In the genomic region with DNA sequence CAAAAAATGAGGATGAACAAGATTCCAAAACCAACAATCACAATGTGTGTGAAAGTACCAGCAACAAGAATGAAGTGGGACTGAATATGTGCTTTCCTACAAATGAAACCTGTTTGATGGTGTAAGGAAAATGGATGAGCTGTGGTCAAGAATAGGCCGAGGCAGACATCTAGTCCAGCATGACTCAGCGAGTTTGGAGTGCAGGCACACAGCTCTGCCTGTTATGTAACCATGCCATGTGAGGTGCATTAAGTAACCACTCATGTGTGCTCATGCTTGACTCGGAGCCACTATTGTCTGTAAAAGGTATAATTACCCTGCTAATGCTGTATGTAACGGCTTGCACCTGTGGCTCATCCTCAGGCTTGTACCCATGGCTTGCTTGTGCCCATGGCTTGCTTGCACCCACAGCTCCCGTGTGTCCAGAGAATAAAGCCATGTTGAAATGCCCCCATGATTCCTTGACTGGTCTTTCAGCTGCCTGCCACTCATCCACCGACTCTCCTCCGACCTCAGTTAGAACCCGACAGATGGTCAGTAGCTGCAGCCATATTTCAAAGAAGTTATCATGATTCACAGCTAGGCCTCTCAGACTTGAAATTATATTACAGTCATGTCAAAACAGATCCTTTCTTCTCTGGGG, we compare ENCODE assay signal across 8 cellular contexts.
DNase-seq lines count a peak whose midpoint lies in the region; ATAC-seq and TF ChIP-seq lines count a peak whose summit lies in the region.
"Had no signal": no experiment of that assay in that cellular context is flagged by ENCODE, and none has a peak within 500 bp of the region (broad histone marks: within the 10 kb centered on the region; RNA-seq: fewer than 3 reads in every experiment).

No MANE protein-coding gene starts in this region.

- H2BK15ac ChIP-seq in IMR-90 (ENCODE audit: low read depth, low read length): peak overlapping the region; percentile 1; the same call in 1 of the 3 replicates

- CTCF ChIA-PET in IMR-90 (lab: Yijun Ruan, JAX): no interaction called here

- ATAC-seq in IMR-90 (ENCODE audit: low read depth): 0 out of 2 replicates have a peak, but pooled peaks have one; percentile 22

- H3K4me2 ChIP-seq in IMR-90 (ENCODE audit: low read depth, low read length): no peak overlapping the region

- no peak overlapping the region for H3K4me3 ChIP-seq in IMR-90 (ENCODE audit: insufficient read depth, low read depth, low read length)
- no peak overlapping the region for H3K4me3 ChIP-seq in coronary artery
- H3K4me3 ChIP-seq: tibial nerve had no signal

- dilution Hi-C loops in IMR-90 (cut with HindIII; ENCODE audit: low sequenced_read_pairs, unreplicated experiment): no loop called here

- H3K79me1 ChIP-seq in IMR-90 (ENCODE audit: low read depth in 1 of 2, low read length in 2 of 2): no peaks in the 10 kb centered on the region

- H2BK5ac ChIP-seq in IMR-90 (ENCODE audit: low read depth, low read length, poor library complexity, severe bottlenecking): peak overlapping the region; percentile 18

- H3K56ac ChIP-seq in IMR-90 (ENCODE audit: extremely low read depth, insufficient read depth, low read length): no peak overlapping the region

- no peaks in the 10 kb centered on the region for H4K20me1 ChIP-seq in IMR-90 (ENCODE audit: insufficient read depth, low read length)

- H4K91ac ChIP-seq in IMR-90 (ENCODE audit: insufficient read depth, low read depth, low read length): no peak overlapping the region; the same call in 1 of the 2 replicates

- 0 out of 2 replicates have a peak overlapping the region, but pooled peaks have one; percentile 2 for H3K4ac ChIP-seq in IMR-90 (ENCODE audit: low read depth, low read length)

- H3K23ac ChIP-seq in IMR-90 (ENCODE audit: low read depth, low read length): no peak overlapping the region

- TF ChIP-seq RAD21 in IMR-90 (IDR thresholded peaks at IDR 0.05; ENCODE audit: low read length): no peak

- WGBS in IMR-90 (ENCODE audit: extremely low coverage in 2 of 2, insufficient read length in 1 of 2), 2 experiments: 97% methylated on average over 5 of the region's 8 CpGs; no CpG with 5 or more reads in 1 of the 2 experiments

- TF ChIP-seq POLR2A in IMR-90 (IDR thresholded peaks at IDR 0.05; ENCODE audit: low read depth, low read length): no peak

- H3K9me3 ChIP-seq in IMR-90 (ENCODE audit: control insufficient read depth, insufficient read depth, low read length): no peaks in the 10 kb centered on the region
- H3K9me3 ChIP-seq: tibial nerve had no signal

- no TSS peak for BruUV-seq in IMR-90 (replicated peaks; lab: Mats Ljungman, UMichigan)

- H2AFZ ChIP-seq in IMR-90 (replicated peaks; ENCODE audit: low read length, poor library complexity): no peak overlapping the region

- peak overlapping the region; percentile 49 for H3K18ac ChIP-seq in IMR-90 (ENCODE audit: low read depth, low read length)

- peak overlapping the region; percentile 6; the same call in 1 of the 2 replicates for H3K27ac ChIP-seq in IMR-90 (ENCODE audit: insufficient read depth, low read length)
- H3K27ac ChIP-seq in coronary artery: no peak overlapping the region
- H3K27ac ChIP-seq: tibial nerve had no signal

- peak; percentile 55 for DNase-seq in EH (ENCODE audit: low read depth)
- peak; percentile 85 for DNase-seq in IMR-90
- peak; percentile 48 for DNase-seq in astrocyte of the hippocampus (ENCODE audit: low read depth, low spot score)
- peak; percentile 24 for DNase-seq in myocyte (ENCODE audit: low read depth)
- no peak for DNase-seq in NCI-H1694 (lab: John Stamatoyannopoulos, UW)
- no peak for DNase-seq in coronary artery (ENCODE audit: low spot score)
- DNase-seq in activated CD4-positive, alpha-beta T cell treated with anti-CD3 and anti-CD28 coated beads for 48 hours: no peak

- peak overlapping the region in 1 of 2 experiments; percentile 36; a peak in 2 of 4 replicates for H4K8ac ChIP-seq in IMR-90 (ENCODE audit: low read depth in 2 of 2, low read length in 2 of 2)

- H4K5ac ChIP-seq in IMR-90 (ENCODE audit: low read depth, low read length): peak overlapping the region; percentile 38; the same call in 1 of the 2 replicates

- H3K14ac ChIP-seq in IMR-90 (replicated peaks; ENCODE audit: low read depth, low read length): peak overlapping the region; percentile 49; the same call in 1 of the 2 replicates

- peak overlapping the region; percentile 13; the same call in 1 of the 2 replicates for H2BK20ac ChIP-seq in IMR-90 (ENCODE audit: low read depth, low read length)

- TF ChIP-seq CTCF in IMR-90 (conservative IDR thresholded peaks at IDR 0.05; ENCODE audit: low read depth, low read length) (no peak), coronary artery (IDR thresholded peaks at IDR 0.05) (no peak)

- peaks cover 7% of the 10 kb centered on the region for H3K9me1 ChIP-seq in IMR-90 (ENCODE audit: insufficient read depth, low read length)

- in situ Hi-C loops in IMR-90 (cut with MboI; ENCODE audit: low sequenced_read_pairs): no loop called here

- H3K27me3 ChIP-seq in IMR-90 (ENCODE audit: control insufficient read depth, insufficient read depth, low read length): no peaks in the 10 kb centered on the region
- H3K27me3 ChIP-seq: tibial nerve had no signal

- H3K36me3 ChIP-seq in IMR-90 (ENCODE audit: control insufficient read depth, insufficient read depth, low read length): no peaks in the 10 kb centered on the region
- H3K36me3 ChIP-seq: tibial nerve had no signal

- H3K9ac ChIP-seq in IMR-90 (ENCODE audit: low read depth, low read length): no peak overlapping the region

- H2AK9ac ChIP-seq in IMR-90 (replicated peaks; ENCODE audit: low read depth, low read length, poor library complexity): no peak overlapping the region

- intact Hi-C loops in IMR-90 (cut with micrococcal nuclease): no loop called here

- H2BK120ac ChIP-seq in IMR-90 (ENCODE audit: low read depth, low read length): peak overlapping the region; percentile 48

- peaks cover 13% of the 10 kb centered on the region for H3K4me1 ChIP-seq in IMR-90 (ENCODE audit: control insufficient read depth, insufficient read depth, low read length)

- H2AK5ac ChIP-seq in IMR-90 (ENCODE audit: low read depth, low read length): peak overlapping the region; percentile 31; the same call in 1 of the 2 replicates

- POLR2A ChIA-PET in IMR-90 (lab: Charles Lee; ENCODE audit: unreplicated experiment): no interaction called here

TF ChIP-seq in IMR-90, 13 proteins besides CTCF, POLR2A, EP300 and RAD21:
- TF ChIP-seq, protein P1, sequence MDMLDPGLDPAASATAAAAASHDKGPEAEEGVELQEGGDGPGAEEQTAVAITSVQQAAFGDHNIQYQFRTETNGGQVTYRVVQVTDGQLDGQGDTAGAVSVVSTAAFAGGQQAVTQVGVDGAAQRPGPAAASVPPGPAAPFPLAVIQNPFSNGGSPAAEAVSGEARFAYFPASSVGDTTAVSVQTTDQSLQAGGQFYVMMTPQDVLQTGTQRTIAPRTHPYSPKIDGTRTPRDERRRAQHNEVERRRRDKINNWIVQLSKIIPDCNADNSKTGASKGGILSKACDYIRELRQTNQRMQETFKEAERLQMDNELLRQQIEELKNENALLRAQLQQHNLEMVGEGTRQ (IDR thresholded peaks at IDR 0.05; ENCODE audit: low read depth, low read length): peak; percentile 14; the same call in 1 of the 2 replicates
- 0 out of 2 replicates have a peak, but pooled peaks have one; percentile 46 for TF ChIP-seq FOS (IDR thresholded peaks at IDR 0.05; ENCODE audit: low read depth, low read length)
- 0 out of 2 replicates have a peak, but pooled peaks have one; percentile 10 for TF ChIP-seq RFX5 (IDR thresholded peaks at IDR 0.05; ENCODE audit: low read depth, low read length)
- no peak for TF ChIP-seq RCOR1 (IDR thresholded peaks at IDR 0.05; ENCODE audit: insufficient replicate concordance, low read length)
- peak; percentile 98 for TF ChIP-seq NFE2L2 (IDR thresholded peaks at IDR 0.05; ENCODE audit: low read depth, low read length)
- TF ChIP-seq CEBPB (IDR thresholded peaks at IDR 0.05; ENCODE audit: low read depth, low read length): peak; percentile 72
- 0 out of 2 replicates have a peak, but pooled peaks have one; percentile 29 for TF ChIP-seq BHLHE40 (IDR thresholded peaks at IDR 0.05; ENCODE audit: low read depth, low read length)
- TF ChIP-seq SMC3 (IDR thresholded peaks at IDR 0.05; ENCODE audit: low read depth, low read length): no peak
- no peak for TF ChIP-seq ELK1 (IDR thresholded peaks at IDR 0.05; ENCODE audit: borderline replicate concordance, low read depth, low read length)
- TF ChIP-seq CHD1 (IDR thresholded peaks at IDR 0.05; ENCODE audit: low read depth, low read length): no peak
- TF ChIP-seq MAFK (IDR thresholded peaks at IDR 0.05; ENCODE audit: low read depth, low read length): peak; percentile 78

Comparison
In these comparisons a context has a peak if more than half of its experiments do, and no peak if none do; other contexts are left out.
1. DNase-seq: peak in EH (single experiment), IMR-90 (single experiment), astrocyte of the hippocampus (single experiment) and myocyte (single experiment); none in NCI-H1694 (single experiment), coronary artery (single experiment) and activated CD4-positive, alpha-beta T cell treated with anti-CD3 and anti-CD28 coated beads for 48 hours (single experiment).